ENCODE assay signal across 1 cellular context in genomic region chr13:75699062-75699461, GRCh38.
A peak's percentile ranks its signal among the peaks of the same experiment; 100 is the strongest.
TF ChIP-seq lines count a peak whose summit lies in the region.

No MANE protein-coding gene starts in this region.

TF ChIP-seq in GM12878, 131 proteins besides CTCF, POLR2A, EP300 and RAD21 (continued from another document):
- 0 out of 2 replicates have a peak, but pooled peaks have one; percentile 31 for TF ChIP-seq RELB (IDR thresholded peaks at IDR 0.05; ENCODE audit: low read depth)
- TF ChIP-seq PKNOX1 (IDR thresholded peaks at IDR 0.05) = peak; percentile 88
